In genomic region chr3:127226451-127226850, GRCh38 we compare ENCODE assay signal across 1 cellular context.
TF ChIP-seq lines count a peak whose summit lies in the region.

No MANE protein-coding gene starts in this region.

TF ChIP-seq in IMR-90, 13 proteins besides CTCF, POLR2A, EP300 and RAD21 (continued from another document):
- TF ChIP-seq NFE2L2 (IDR thresholded peaks at IDR 0.05; ENCODE audit: low read depth, low read length), result no peak
- TF ChIP-seq BHLHE40 (IDR thresholded peaks at IDR 0.05; ENCODE audit: low read depth, low read length), result no peak
- TF ChIP-seq CEBPB (IDR thresholded peaks at IDR 0.05; ENCODE audit: low read depth, low read length), result no peak
- no peak for TF ChIP-seq ELK1 (IDR thresholded peaks at IDR 0.05; ENCODE audit: borderline replicate concordance, low read depth, low read length)
- TF ChIP-seq USF2 (IDR thresholded peaks at IDR 0.05; ENCODE audit: low read depth, low read length), result no peak
